Comparison of ENCODE assay signal across 1 cellular context in the genomic region with DNA sequence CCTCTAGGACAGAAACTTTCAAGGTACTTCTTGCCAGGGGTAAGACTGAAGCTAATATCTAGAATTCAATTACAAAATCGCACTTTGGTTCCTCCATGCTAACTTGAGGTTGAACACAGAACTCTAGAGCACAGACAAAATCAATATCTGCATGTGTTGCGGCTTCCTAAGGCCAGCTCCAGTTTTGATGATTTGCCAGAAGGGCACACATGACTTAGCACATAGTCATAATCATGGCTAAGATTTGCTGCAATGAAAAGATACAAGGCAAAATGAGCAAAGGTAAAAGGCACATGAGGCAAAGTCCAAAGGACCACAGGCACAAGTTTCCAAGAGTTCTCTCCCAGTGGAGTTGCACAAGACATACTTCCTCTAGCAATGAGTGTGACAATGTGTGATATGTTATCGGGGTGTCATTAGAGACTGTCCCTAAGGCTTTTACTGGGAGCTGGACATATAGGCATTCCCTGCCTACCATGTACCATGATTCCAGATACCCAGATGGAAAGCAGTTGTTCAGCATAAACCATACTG.
TF ChIP-seq lines count a peak whose summit lies in the region.

No MANE protein-coding gene starts in this region.

TF ChIP-seq in K562, 482 proteins besides CTCF, POLR2A, EP300 and RAD21:
- TF ChIP-seq ZC3H11A (IDR thresholded peaks at IDR 0.05; ENCODE audit: low read depth, low read length) (no peak), SP1 (CRISPR knock-in tag; IDR thresholded peaks at IDR 0.05) (no peak), C11orf30 (IDR thresholded peaks at IDR 0.05; ENCODE audit: low read depth) (0 out of 2 replicates have a peak, but pooled peaks have one; percentile 7), E2F5 (CRISPR knock-in tag; IDR thresholded peaks at IDR 0.05) (no peak), MEF2D (tag; conservative IDR thresholded peaks at IDR 0.05; ENCODE audit: low read depth) (no peak), SRSF9 (IDR thresholded peaks at IDR 0.05; ENCODE audit: borderline replicate concordance, low read depth, low read length) (no peak), ZFX (CRISPR knock-in tag; IDR thresholded peaks at IDR 0.05) (no peak), ZNF143 (CRISPR knock-in tag; IDR thresholded peaks at IDR 0.05) (no peak), TRIM28 (IDR thresholded peaks at IDR 0.05) (no peak), CEBPG (CRISPR knock-in tag; IDR thresholded peaks at IDR 0.05) (no peak), CEBPG (tag; conservative IDR thresholded peaks at IDR 0.05 in 1 of 2, IDR thresholded peaks at IDR 0.05 in 1 of 2) (0 out of 4 replicates have a peak, but pooled peaks of 1 of the 2 experiments have one; percentile 38), CHD4 (IDR thresholded peaks at IDR 0.05; ENCODE audit: insufficient read depth, insufficient replicate concordance, low read depth, low read length, poor library complexity, severe bottlenecking) (no peak), HDGF (IDR thresholded peaks at IDR 0.05) (no peak), SRSF3 (IDR thresholded peaks at IDR 0.05; ENCODE audit: insufficient read depth, low read length) (no peak), GTF2F1 (IDR thresholded peaks at IDR 0.05; ENCODE audit: low read depth, low read length) (no peak), ZNF561 (CRISPR knock-in tag; conservative IDR thresholded peaks at IDR 0.05) (no peak), CEBPB (tag; IDR thresholded peaks at IDR 0.05) (peak; percentile 73), XRCC4 (IDR thresholded peaks at IDR 0.05; ENCODE audit: extremely low read depth, insufficient read depth, insufficient read length) (no peak), NONO (IDR thresholded peaks at IDR 0.05; ENCODE audit: low read depth in 2 of 2, low read length in 1 of 2) (no peak)
- TF ChIP-seq, protein P1, sequence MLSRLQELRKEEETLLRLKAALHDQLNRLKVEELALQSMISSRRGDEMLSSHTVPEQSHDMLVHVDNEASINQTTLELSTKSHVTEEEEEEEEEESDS (CRISPR knock-in tag; IDR thresholded peaks at IDR 0.05) = no peak
- TF ChIP-seq, protein P2, sequence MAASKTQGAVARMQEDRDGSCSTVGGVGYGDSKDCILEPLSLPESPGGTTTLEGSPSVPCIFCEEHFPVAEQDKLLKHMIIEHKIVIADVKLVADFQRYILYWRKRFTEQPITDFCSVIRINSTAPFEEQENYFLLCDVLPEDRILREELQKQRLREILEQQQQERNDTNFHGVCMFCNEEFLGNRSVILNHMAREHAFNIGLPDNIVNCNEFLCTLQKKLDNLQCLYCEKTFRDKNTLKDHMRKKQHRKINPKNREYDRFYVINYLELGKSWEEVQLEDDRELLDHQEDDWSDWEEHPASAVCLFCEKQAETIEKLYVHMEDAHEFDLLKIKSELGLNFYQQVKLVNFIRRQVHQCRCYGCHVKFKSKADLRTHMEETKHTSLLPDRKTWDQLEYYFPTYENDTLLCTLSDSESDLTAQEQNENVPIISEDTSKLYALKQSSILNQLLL (CRISPR knock-in tag; IDR thresholded peaks at IDR 0.05; ENCODE audit: borderline replicate concordance) = no peak
- TF ChIP-seq, protein P3, sequence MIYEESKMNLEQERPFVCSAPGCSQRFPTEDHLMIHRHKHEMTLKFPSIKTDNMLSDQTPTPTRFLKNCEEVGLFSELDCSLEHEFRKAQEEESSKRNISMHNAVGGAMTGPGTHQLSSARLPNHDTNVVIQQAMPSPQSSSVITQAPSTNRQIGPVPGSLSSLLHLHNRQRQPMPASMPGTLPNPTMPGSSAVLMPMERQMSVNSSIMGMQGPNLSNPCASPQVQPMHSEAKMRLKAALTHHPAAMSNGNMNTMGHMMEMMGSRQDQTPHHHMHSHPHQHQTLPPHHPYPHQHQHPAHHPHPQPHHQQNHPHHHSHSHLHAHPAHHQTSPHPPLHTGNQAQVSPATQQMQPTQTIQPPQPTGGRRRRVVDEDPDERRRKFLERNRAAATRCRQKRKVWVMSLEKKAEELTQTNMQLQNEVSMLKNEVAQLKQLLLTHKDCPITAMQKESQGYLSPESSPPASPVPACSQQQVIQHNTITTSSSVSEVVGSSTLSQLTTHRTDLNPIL (CRISPR knock-in tag; IDR thresholded peaks at IDR 0.05) = no peak
